Comparison of ENCODE assay signal across 10 cellular contexts in genomic region chr5:124790895-124791732, GRCh38. TPM values are rescaled to one million over a fixed set of nuclear protein-coding genes. Genes with fewer than 3 reads are reported as not detected.
DNase-seq lines count a peak whose midpoint lies in the region; ATAC-seq, FAIRE-seq and TF ChIP-seq lines count a peak whose summit lies in the region.
"Had no signal": no experiment of that assay in that cellular context is flagged by ENCODE, and none has a peak within 500 bp of the region (broad histone marks: within the 10 kb centered on the region; RNA-seq: fewer than 3 reads in every experiment).

No MANE protein-coding gene starts in this region.

- intact Hi-C loops in Calu3 (cut with micrococcal nuclease; ENCODE audit: unreplicated experiment): loop anchor here (2.0 to 5.0 kb wide), 2 partner anchors 42 to 129 kb away; no protein-coding TSS in a partner anchor
- intact Hi-C loops in IMR-90 (cut with micrococcal nuclease): no loop called here
- intact Hi-C loops in K562 (cut with micrococcal nuclease): no loop called here
- intact Hi-C loops in mucosa of descending colon (cut with DNase I, micrococcal nuclease): no loop called here
- intact Hi-C loops in uterus (cut with DNase I; ENCODE audit: low total_unique reads): no loop called here

- no peak overlapping the region for H2BK120ac ChIP-seq in IMR-90 (ENCODE audit: low read depth, low read length)

- no peaks in the 10 kb centered on the region for H4K20me1 ChIP-seq in IMR-90 (ENCODE audit: insufficient read depth, low read length)
- H4K20me1 ChIP-seq in K562 (replicated peaks; ENCODE audit: control insufficient read depth, insufficient read depth, low read length): no peaks in the 10 kb centered on the region

- no TSS peak for BruUV-seq in Calu3 (replicated peaks; lab: Mats Ljungman, UMichigan)
- BruUV-seq in IMR-90 (replicated peaks; lab: Mats Ljungman, UMichigan): no TSS peak
- no TSS peak for BruUV-seq in K562 (replicated peaks; lab: Mats Ljungman, UMichigan)

- TF ChIP-seq CTCF in Calu3 (IDR thresholded peaks at IDR 0.05; ENCODE audit: unreplicated experiment) (no peak), IMR-90 (conservative IDR thresholded peaks at IDR 0.05; ENCODE audit: low read depth, low read length) (no peak), K562 (IDR thresholded peaks at IDR 0.05 in 2 of 3, conservative IDR thresholded peaks at IDR 0.05 in 1 of 3; ENCODE audit: insufficient read depth in 2 of 3, low read depth in 1 of 3, low read length in 3 of 3) (no peak), mucosa of descending colon (IDR thresholded peaks at IDR 0.05) (no peak), uterus (IDR thresholded peaks at IDR 0.05) (no peak), GM10248 (IDR thresholded peaks at IDR 0.05; ENCODE audit: control extremely low read depth, extremely low read depth, low read depth, missing control alignments) (no peak)

- POLR2A ChIA-PET in IMR-90 (lab: Charles Lee; ENCODE audit: unreplicated experiment) (no interaction called here), K562 (lab: Yijun Ruan, JAX) (no interaction called here), GM10248 (lab: Yijun Ruan, JAX) (no interaction called here)

- H3K9me3 Mint-ChIP-seq in Calu3 (ENCODE audit: low read depth, unreplicated experiment): no peaks in the 10 kb centered on the region
- H3K9me3 Mint-ChIP-seq: activated B cell treated with CpG ODN at 0.5 μM for 24 hours had no signal

- H3K9me3 ChIP-seq in IMR-90 (ENCODE audit: control insufficient read depth, insufficient read depth, low read length): no peaks in the 10 kb centered on the region
- no peaks in the 10 kb centered on the region for H3K9me3 ChIP-seq in K562 (replicated peaks; ENCODE audit: control insufficient read depth, insufficient read depth, low read depth, low read length)
- no peaks in the 10 kb centered on the region for H3K9me3 ChIP-seq in mucosa of descending colon
- H3K9me3 ChIP-seq in uterus: no peaks in the 10 kb centered on the region
- H3K9me3 ChIP-seq: tibial artery had no signal

- H2BK15ac ChIP-seq in IMR-90 (ENCODE audit: low read depth, low read length): no peak overlapping the region

- H2AK5ac ChIP-seq in IMR-90 (ENCODE audit: low read depth, low read length): no peak overlapping the region

- peaks cover 5% of the 10 kb centered on the region for H3K4me1 ChIP-seq in IMR-90 (ENCODE audit: control insufficient read depth, insufficient read depth, low read length)
- no peaks in the 10 kb centered on the region for H3K4me1 ChIP-seq in K562 (replicated peaks in 1 of 2; ENCODE audit: control insufficient read depth in 2 of 2, insufficient read depth in 2 of 2, low read length in 2 of 2)
- peaks cover 16% of the 10 kb centered on the region for H3K4me1 ChIP-seq in mucosa of descending colon (ENCODE audit: low read depth)
- peaks cover 0 to 3% of the 10 kb centered on the region in 2 donors for H3K4me1 ChIP-seq in uterus
- H3K4me1 ChIP-seq: tibial artery had no signal

- H3K36me3 Mint-ChIP-seq in Calu3 (ENCODE audit: insufficient read depth, unreplicated experiment): peaks cover 7% of the 10 kb centered on the region

- no peak for TF ChIP-seq EP300 in K562 (IDR thresholded peaks at IDR 0.05; ENCODE audit: low read length)

- no peak for TF ChIP-seq POLR2A in IMR-90 (IDR thresholded peaks at IDR 0.05; ENCODE audit: low read depth, low read length)
- no peak for TF ChIP-seq POLR2A in K562 (conservative IDR thresholded peaks at IDR 0.05)
- no peak for TF ChIP-seq POLR2A in uterus (IDR thresholded peaks at IDR 0.05)

- CTCF ChIA-PET in Calu3 (lab: Charles Lee): interaction anchor here (0.7 to 1.3 kb wide), 2 partner anchors 42 to 151 kb away, joined by 6 to 9 read pairs; no protein-coding TSS in a partner anchor
- CTCF ChIA-PET in IMR-90 (lab: Yijun Ruan, JAX): interaction anchor here (0.6 kb wide), 2 partner anchors 43 to 1516 kb away, joined by 3 to 7 read pairs; no protein-coding TSS in a partner anchor
- CTCF ChIA-PET in K562 (lab: Yijun Ruan, JAX; ENCODE audit: low intra/inter-chr PET ratio): no interaction called here
- CTCF ChIA-PET in GM10248 (lab: Yijun Ruan, JAX): interaction anchor here (1.1 to 1.9 kb wide), 2 partner anchors 12 to 21 kb away, joined by 4 read pairs; no protein-coding TSS in a partner anchor

- H2AFZ ChIP-seq in IMR-90 (replicated peaks; ENCODE audit: low read length, poor library complexity): no peak overlapping the region
- H2AFZ ChIP-seq in K562 (ENCODE audit: low read depth, low read length): no peak overlapping the region

- no peak overlapping the region for H3K9ac ChIP-seq in IMR-90 (ENCODE audit: low read depth, low read length)
- no peak overlapping the region for H3K9ac ChIP-seq in K562 (ENCODE audit: insufficient read depth in 1 of 2, low read depth in 2 of 2, low read length in 2 of 2)

- H3K79me2 ChIP-seq in K562 (ENCODE audit: control insufficient read depth, insufficient read depth, low read length): no peaks in the 10 kb centered on the region

- no peak overlapping the region for H3K56ac ChIP-seq in IMR-90 (ENCODE audit: extremely low read depth, insufficient read depth, low read length)

- no peak overlapping the region for H2AK9ac ChIP-seq in IMR-90 (replicated peaks; ENCODE audit: low read depth, low read length, poor library complexity)

- no peaks in the 10 kb centered on the region for H3K79me1 ChIP-seq in IMR-90 (ENCODE audit: low read depth in 1 of 2, low read length in 2 of 2)

- no peak overlapping the region for H3K23ac ChIP-seq in IMR-90 (ENCODE audit: low read depth, low read length)

- H2BK5ac ChIP-seq in IMR-90 (ENCODE audit: low read depth, low read length, poor library complexity, severe bottlenecking): no peak overlapping the region

- H3K18ac ChIP-seq in IMR-90 (ENCODE audit: low read depth, low read length): no peak overlapping the region

- WGBS in IMR-90 (ENCODE audit: extremely low coverage in 2 of 2, insufficient read length in 1 of 2), 2 experiments: no CpG with 5 or more reads among the region's 7 CpGs
- 3% methylated on average over 7 of the region's 7 CpGs for WGBS in K562 (ENCODE audit: insufficient coverage, low coverage, missing lambda C conversion rate)

- no peak overlapping the region for H3K4me3 Mint-ChIP-seq in Calu3 (ENCODE audit: low read depth, unreplicated experiment)
- H3K4me3 Mint-ChIP-seq: activated B cell treated with CpG ODN at 0.5 μM for 24 hours had no signal

- H3K27me3 ChIP-seq in IMR-90 (ENCODE audit: control insufficient read depth, insufficient read depth, low read length) (peaks cover 2% of the 10 kb centered on the region; the same call in 1 of the 2 replicates), K562 (ENCODE audit: control insufficient read depth in 2 of 2, insufficient read depth in 2 of 2, low read length in 2 of 2) (peaks cover 0 to 6% of the 10 kb centered on the region in 2 experiments; a peak in 1 of 5 replicates), uterus (no peaks in the 10 kb centered on the region)
- H3K27me3 ChIP-seq: tibial artery had no signal

- H2BK20ac ChIP-seq in IMR-90 (ENCODE audit: low read depth, low read length): no peak overlapping the region

- H3K4me3 ChIP-seq in IMR-90 (ENCODE audit: insufficient read depth, low read depth, low read length) (no peak overlapping the region), K562 (no peak overlapping the region), mucosa of descending colon (no peak overlapping the region), uterus (no peak overlapping the region)
- H3K4me3 ChIP-seq: tibial artery had no signal

- no peaks in the 10 kb centered on the region for H3K36me3 ChIP-seq in IMR-90 (ENCODE audit: control insufficient read depth, insufficient read depth, low read length)
- no peaks in the 10 kb centered on the region for H3K36me3 ChIP-seq in K562 (ENCODE audit: control insufficient read depth, insufficient read depth, low read length)
- no peaks in the 10 kb centered on the region for H3K36me3 ChIP-seq in mucosa of descending colon (ENCODE audit: low read depth)
- H3K36me3 ChIP-seq in uterus: no peaks in the 10 kb centered on the region
- H3K36me3 ChIP-seq: tibial artery had no signal

- H3K4me1 Mint-ChIP-seq in Calu3 (ENCODE audit: low read depth, unreplicated experiment): peaks cover 32% of the 10 kb centered on the region

- H3K27ac ChIP-seq in IMR-90 (ENCODE audit: insufficient read depth, low read length) (no peak overlapping the region), K562 (ENCODE audit: extremely low read depth, low read depth, low read length) (no peak overlapping the region), uterus (peak overlapping the region in 1 of 2 donors; percentile 53)
- H3K27ac ChIP-seq: tibial artery had no signal

- TF ChIP-seq RAD21 in IMR-90 (IDR thresholded peaks at IDR 0.05; ENCODE audit: low read length): no peak
- TF ChIP-seq RAD21 in K562 (CRISPR knock-in tag; conservative IDR thresholded peaks at IDR 0.05 in 1 of 2, IDR thresholded peaks at IDR 0.05 in 1 of 2): no peak

- in situ Hi-C loops in IMR-90 (cut with MboI; ENCODE audit: low sequenced_read_pairs) (no loop called here), K562 (cut with MboI) (no loop called here)

- no peak overlapping the region for H3K14ac ChIP-seq in IMR-90 (replicated peaks; ENCODE audit: low read depth, low read length)

- no peak overlapping the region for H3K4ac ChIP-seq in IMR-90 (ENCODE audit: low read depth, low read length)

- no peak overlapping the region for H4K8ac ChIP-seq in IMR-90 (ENCODE audit: low read depth in 2 of 2, low read length in 2 of 2)

- H3K9me1 ChIP-seq in IMR-90 (ENCODE audit: insufficient read depth, low read length): no peaks in the 10 kb centered on the region
- H3K9me1 ChIP-seq in K562 (ENCODE audit: control insufficient read depth, insufficient read depth, low read length): no peaks in the 10 kb centered on the region

- dilution Hi-C loops in IMR-90 (cut with HindIII; ENCODE audit: low sequenced_read_pairs, unreplicated experiment): no loop called here

- H4K5ac ChIP-seq in IMR-90 (ENCODE audit: low read depth, low read length): no peak overlapping the region

- no peak overlapping the region for H4K91ac ChIP-seq in IMR-90 (ENCODE audit: insufficient read depth, low read depth, low read length)

- DNase-seq in Calu3 (no peak), IMR-90 (peak; percentile 17), K562 (ENCODE audit: extremely low read depth in 1 of 4, low spot score in 3 of 4) (no peak), mucosa of descending colon (peak in 1 of 3 donors; percentile 74), uterus (no peak), GM10248 (ENCODE audit: extremely low spot score) (no peak)
- DNase-seq in activated T-cell treated with anti-CD3 and anti-CD28 coated beads, Interleukin-2, amount 50 U/mL, for 1 hour: no peak
- DNase-seq: activated B cell treated with CpG ODN at 0.5 μM for 24 hours, tibial artery had no signal

- H3K4me2 ChIP-seq in IMR-90 (ENCODE audit: low read depth, low read length) (no peak overlapping the region), K562 (ENCODE audit: insufficient read depth, low read length) (no peak overlapping the region)

- peak; percentile 35; the same call in 1 of the 2 replicates for ATAC-seq in IMR-90 (ENCODE audit: low read depth)
- no peak for ATAC-seq in K562
- peak; percentile 76 for ATAC-seq in mucosa of descending colon
- no peak for ATAC-seq in GM21367 (IDR thresholded peaks at IDR 0.05; ENCODE audit: unreplicated experiment)

- no peaks in the 10 kb centered on the region for H3K27me3 Mint-ChIP-seq in Calu3 (ENCODE audit: unreplicated experiment)
- H3K27me3 Mint-ChIP-seq: activated B cell treated with CpG ODN at 0.5 μM for 24 hours had no signal

- peak overlapping the region; percentile 80 for H3K27ac Mint-ChIP-seq in Calu3 (ENCODE audit: unreplicated experiment)
- H3K27ac Mint-ChIP-seq: activated B cell treated with CpG ODN at 0.5 μM for 24 hours had no signal

- no peak for FAIRE-seq in K562 (lab: Jason Lieb, UNC)

RNA-seq across cellular contexts. Expression of gene ZNF608, which starts 44.7 kb away (rescaled TPM):
- total RNA-seq in Calu3 (2022) (7.3 and 8.4 TPM in 2 replicates), IMR-90 (2012; rRNA removed) (15.1 and 16.4 TPM in 2 replicates), K562 (2014; rRNA removed) (1.00 and 1.5 TPM in 2 replicates), K562 (2014; rRNA removed; fragmentation: Illumina TruSeq; extraction: Trizol) (1.4 and 1.5 TPM in 2 replicates), K562 (2015; rRNA removed; fragmentation: Illumina TruSeq; extraction: Trizol) (1.5 and 1.6 TPM in 2 replicates), K562 (2021) (1.5 and 2.3 TPM in 2 replicates), mucosa of descending colon (10 to 100 TPM; 19.7 to 32.3 (median 27.2) TPM), uterus (1,000 to 10,000 TPM in 1 of 4 donors, 10 to 100 TPM in 3; 11.1 to 1,086 (median 59.0) TPM)
- polyA plus RNA-seq in IMR-90 (2012; rRNA removed) (9.8 TPM in 2 replicates), K562 (2011; rRNA removed) (0.69 and 0.89 TPM in 2 replicates), K562 (2014; fragmentation: Illumina TruSeq; extraction: Trizol) (1.1 and 1.4 TPM in 2 replicates), K562 (2014; fragmentation: Nextera tagmentation; extraction: Ambion mirVana) (under 1 TPM; 0.38 to 0.83 TPM), K562 (2014; rRNA removed) (0.69 and 1.5 TPM in 2 replicates)
- polyA plus RNA-seq in IMR-90 (2012; cell fraction: cytosol; rRNA removed): 2.7 and 5.9 TPM in 2 replicates
- 10.3 and 27.2 TPM in 2 replicates for polyA plus RNA-seq in IMR-90 (2012; cell fraction: nucleus; rRNA removed; ENCODE audit: low replicate concordance)
- 0.76 and 2.3 TPM in 2 replicates for total RNA-seq in K562 (2011; cell fraction: chromatin; rRNA removed; ENCODE audit: low replicate concordance)
- 0.92 and 1.3 TPM in 2 replicates for total RNA-seq in K562 (2011; cell fraction: nucleolus; rRNA removed)
- 1.0 and 1.8 TPM in 2 replicates for total RNA-seq in K562 (2011; cell fraction: nucleoplasm; rRNA removed)
- polyA plus RNA-seq in K562 (2011; cell fraction: cytosol; rRNA removed): 0.28 and 0.36 TPM in 2 replicates
- polyA plus RNA-seq in K562 (2011; cell fraction: nucleus; rRNA removed): 0.48 and 1.3 TPM in 2 replicates
- polyA plus RNA-seq in K562 (2012): 1.5 and 3.0 TPM in 2 replicates
- polyA minus RNA-seq in K562 (2011; rRNA and poly(A)+ RNA removed): 0.93 and 1.3 TPM in 2 replicates
- 0.36 TPM in 1 of 2 replicates, not detected in the other for polyA minus RNA-seq in K562 (2011; cell fraction: cytosol; rRNA and poly(A)+ RNA removed)
- 0.33 and 0.54 TPM in 2 replicates for polyA minus RNA-seq in K562 (2011; cell fraction: nucleus; rRNA and poly(A)+ RNA removed)

Comparison
In these comparisons a context has a peak if more than half of its experiments do, and no peak if none do; other contexts are left out.
1. ATAC-seq: peak in IMR-90 (single experiment) and mucosa of descending colon (single experiment); none in K562 (single experiment) and GM21367 (single experiment).